In genomic region chr14:73762375-73762822, GRCh38 we compare ENCODE assay signal across 1 cellular context.
TF ChIP-seq lines count a peak whose summit lies in the region.

No MANE protein-coding gene starts in this region.

TF ChIP-seq in IMR-90, 13 proteins besides CTCF, POLR2A, EP300 and RAD21:
- TF ChIP-seq MAFK (IDR thresholded peaks at IDR 0.05; ENCODE audit: low read depth, low read length) (no peak), BHLHE40 (IDR thresholded peaks at IDR 0.05; ENCODE audit: low read depth, low read length) (no peak), CEBPB (IDR thresholded peaks at IDR 0.05; ENCODE audit: low read depth, low read length) (no peak), RCOR1 (IDR thresholded peaks at IDR 0.05; ENCODE audit: insufficient replicate concordance, low read length) (no peak), NFE2L2 (IDR thresholded peaks at IDR 0.05; ENCODE audit: low read depth, low read length) (no peak), RFX5 (IDR thresholded peaks at IDR 0.05; ENCODE audit: low read depth, low read length) (no peak), MAZ (IDR thresholded peaks at IDR 0.05; ENCODE audit: borderline replicate concordance, low read depth, low read length) (no peak), CHD1 (IDR thresholded peaks at IDR 0.05; ENCODE audit: low read depth, low read length) (no peak)
- TF ChIP-seq, protein P1, sequence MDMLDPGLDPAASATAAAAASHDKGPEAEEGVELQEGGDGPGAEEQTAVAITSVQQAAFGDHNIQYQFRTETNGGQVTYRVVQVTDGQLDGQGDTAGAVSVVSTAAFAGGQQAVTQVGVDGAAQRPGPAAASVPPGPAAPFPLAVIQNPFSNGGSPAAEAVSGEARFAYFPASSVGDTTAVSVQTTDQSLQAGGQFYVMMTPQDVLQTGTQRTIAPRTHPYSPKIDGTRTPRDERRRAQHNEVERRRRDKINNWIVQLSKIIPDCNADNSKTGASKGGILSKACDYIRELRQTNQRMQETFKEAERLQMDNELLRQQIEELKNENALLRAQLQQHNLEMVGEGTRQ (IDR thresholded peaks at IDR 0.05; ENCODE audit: low read depth, low read length) = no peak
